Comparison of ENCODE assay signal across 27 cellular contexts in genomic region chr2:175743020-175743419, GRCh38.
DNase-seq lines count a peak whose midpoint lies in the region; ATAC-seq and TF ChIP-seq lines count a peak whose summit lies in the region.
"Had no signal": no experiment of that assay in that cellular context is flagged by ENCODE, and none has a peak within 500 bp of the region (broad histone marks: within the 10 kb centered on the region; RNA-seq: fewer than 3 reads in every experiment).

No MANE protein-coding gene starts in this region.

- H3K27ac ChIP-seq in right cardiac atrium (ENCODE audit: low read length) = no peak overlapping the region
- H3K27ac ChIP-seq: cardiac muscle cell, colonic mucosa had no signal

- no peak overlapping the region for H3K9ac ChIP-seq in adipocyte (ENCODE audit: low read length)

- TF ChIP-seq CTCF in AG10803 (conservative IDR thresholded peaks at IDR 0.05; ENCODE audit: low read length) (no peak), foreskin fibroblast (IDR thresholded peaks at IDR 0.05; ENCODE audit: low read depth, low read length) (no peak)

- H3K27me3 ChIP-seq in adipocyte (replicated peaks; ENCODE audit: control insufficient read depth, insufficient read depth, low read length) (no peaks in the 10 kb centered on the region), right cardiac atrium (ENCODE audit: control insufficient read depth, insufficient read depth) (no peaks in the 10 kb centered on the region)
- H3K27me3 ChIP-seq: cardiac muscle cell, colonic mucosa had no signal

- H3K9me3 ChIP-seq in adipocyte (ENCODE audit: control insufficient read depth, low read length) (no peaks in the 10 kb centered on the region), right cardiac atrium (ENCODE audit: control insufficient read depth, low read length) (no peaks in the 10 kb centered on the region)
- H3K9me3 ChIP-seq: colonic mucosa had no signal

- no peaks in the 10 kb centered on the region for H3K4me1 ChIP-seq in adipocyte (ENCODE audit: control insufficient read depth, insufficient read depth, low read length)
- H3K4me1 ChIP-seq in right cardiac atrium (ENCODE audit: control insufficient read depth, insufficient read depth, low read length) = no peaks in the 10 kb centered on the region
- H3K4me1 ChIP-seq: colonic mucosa had no signal

- no peak overlapping the region for H3K4me3 ChIP-seq in AG10803 (ENCODE audit: low read length)
- no peak overlapping the region for H3K4me3 ChIP-seq in adipocyte (ENCODE audit: low read length)
- no peak overlapping the region for H3K4me3 ChIP-seq in foreskin fibroblast (ENCODE audit: low read depth in 1 of 2, low read length in 2 of 2)
- H3K4me3 ChIP-seq in right cardiac atrium (ENCODE audit: low read length) = no peak overlapping the region
- H3K4me3 ChIP-seq: cardiac muscle cell, colonic mucosa, lung had no signal

- WGBS in right cardiac atrium = 24% methylated on average over 1 of the region's 1 CpG

- intact Hi-C loops in right cardiac atrium (cut with DNase I) = no loop called here

- no peaks in the 10 kb centered on the region for H3K36me3 ChIP-seq in adipocyte (ENCODE audit: control insufficient read depth, insufficient read depth, low read length, severe bottlenecking)
- H3K36me3 ChIP-seq: cardiac muscle cell, colonic mucosa had no signal

- ATAC-seq in right cardiac atrium (no peak), GM19023 (IDR thresholded peaks at IDR 0.05; ENCODE audit: unreplicated experiment) (no peak)
- ATAC-seq: activated T-helper 17 cell treated with anti-CD3 and anti-CD28 coated beads, Interleukin-2, amount 50 U/mL, for 72 hours; stimulated activated memory B cell treated with anti-CD40 and anti-IgM and Interleukin-4, amounts not matched to agents 10 μg/mL and 1 μg/mL and 100 μg/mL, for 72 hours had no signal

- DNase-seq in AG10803 (ENCODE audit: low read depth) (peak; percentile 28), HCEC 1CT (peak; percentile 68), adipocyte (ENCODE audit: low read depth) (peak; percentile 51), foreskin fibroblast (peak; percentile 12 to 49), right cardiac atrium (no peak)
- no peak for DNase-seq in activated CD8-positive, alpha-beta memory T cell treated with anti-CD3 and anti-CD28 coated beads for 24 hours
- no peak for DNase-seq in activated T-cell treated with anti-CD3 and anti-CD28 coated beads, Interleukin-2, amount 50 U/mL, for 1 hour
- DNase-seq: 8988T; activated CD4-positive, alpha-beta memory T cell treated with anti-CD3 and anti-CD28 coated beads, Interleukin-2, amount 10 ng/mL, durations not matched to agents 7 days and 5 days; activated CD8-positive, alpha-beta memory T cell treated with anti-CD3 and anti-CD28 coated beads, Interleukin-2, amount 50 U/mL, for 48 hours; anterior cingulate cortex; Calu3; colonic mucosa; DMS79 treated with DMSO at 0.1 percent for 48 hours; effector memory CD4-positive, alpha-beta T cell; erythroblast; H7; NCI-H2029 treated with DMSO at 0.1 percent for 48 hours; NCI-H2227 treated with DMSO at 0.1 percent for 48 hours; NCI-H526 treated with DMSO at 0.1 percent for 48 hours; SHP77 treated with DMSO at 0.1 percent for 48 hours; substantia nigra had no signal

Comparison
In these comparisons a context has a peak if more than half of its experiments do, and no peak if none do; other contexts are left out.
1. DNase-seq: peak in AG10803 (single experiment), HCEC 1CT (single experiment), adipocyte (single experiment) and foreskin fibroblast (2 of 2); none in right cardiac atrium (0 of 3), activated CD8-positive, alpha-beta memory T cell treated with anti-CD3 and anti-CD28 coated beads for 24 hours (single experiment) and activated T-cell treated with anti-CD3 and anti-CD28 coated beads, Interleukin-2, amount 50 U/mL, for 1 hour (single experiment).